6 cellular contexts compared by ENCODE assay signal in genomic region chr14:30473846-30474696, GRCh38.
DNase-seq lines count a peak whose midpoint lies in the region; FAIRE-seq and TF ChIP-seq lines count a peak whose summit lies in the region.
"Not testable (repeated sequence)": the region's sequence is repeated elsewhere in the genome, so short reads cannot be mapped to it uniquely, and the experiment has no call there.

No MANE protein-coding gene starts in this region.

- H3K36me3 Mint-ChIP-seq in chondrocyte (ENCODE audit: low read depth); progenitor cell of endocrine pancreas (ENCODE audit: insufficient read depth): not testable (repeated sequence)

- not testable (repeated sequence) for TF ChIP-seq CTCF in chondrocyte (IDR thresholded peaks at IDR 0.05); progenitor cell of endocrine pancreas (IDR thresholded peaks at IDR 0.05; ENCODE audit: unreplicated experiment)

- not testable (repeated sequence) for H3K36me3 ChIP-seq in SJCRH30

- not testable (repeated sequence) for H3K4me1 Mint-ChIP-seq in chondrocyte (ENCODE audit: low read depth); progenitor cell of endocrine pancreas (ENCODE audit: low read depth)

- H3K9me3 ChIP-seq in SJCRH30 (replicated peaks), result not testable (repeated sequence)

- not testable (repeated sequence) for H3K27me3 Mint-ChIP-seq in chondrocyte (ENCODE audit: low read depth); progenitor cell of endocrine pancreas

- H3K4me1 ChIP-seq in SJCRH30, result not testable (repeated sequence)

- H3K27me3 ChIP-seq in SJCRH30, result not testable (repeated sequence)

- peak overlapping the region; percentile 46 for H3K4me3 ChIP-seq in SJCRH30

- peak; percentile 39 for FAIRE-seq in frontal cortex (lab: Jason Lieb, UNC)

- H3K4me3 Mint-ChIP-seq in chondrocyte (ENCODE audit: unreplicated experiment) (peak overlapping the region; percentile 31), progenitor cell of endocrine pancreas (ENCODE audit: low read depth) (peak overlapping the region; percentile 63)

- DNase-seq in DMS114 treated with DMSO at 0.1 percent for 48 hours (lab: John Stamatoyannopoulos, UW; ENCODE audit: unreplicated experiment), result peak; percentile 7
- peak; percentile 51 for DNase-seq in NCI-H510A treated with DMSO at 0.1 percent for 48 hours (lab: John Stamatoyannopoulos, UW)
- peak in 1 of 2 experiments; percentile 4 for DNase-seq in SJCRH30
- not testable (repeated sequence) for DNase-seq in chondrocyte (ENCODE audit: low spot score); frontal cortex (ENCODE audit: low spot score in 2 of 2); progenitor cell of endocrine pancreas (ENCODE audit: low spot score, unreplicated experiment)

- not testable (repeated sequence) for H3K27ac Mint-ChIP-seq in chondrocyte (ENCODE audit: unreplicated experiment)
- H3K27ac Mint-ChIP-seq in progenitor cell of endocrine pancreas, result peak overlapping the region; percentile 87

- H3K27ac ChIP-seq in SJCRH30, result not testable (repeated sequence)

- H3K9me3 Mint-ChIP-seq in chondrocyte (ENCODE audit: low read depth); progenitor cell of endocrine pancreas (ENCODE audit: low read depth): not testable (repeated sequence)
